ENCODE assay signal across 10 cellular contexts in genomic region chr1:167430134-167430848, GRCh38.
A peak's percentile ranks its signal among the peaks of the same experiment; 100 is the strongest.
DNase-seq lines count a peak whose midpoint lies in the region; ATAC-seq and TF ChIP-seq lines count a peak whose summit lies in the region.
"Had no signal": no experiment of that assay in that cellular context is flagged by ENCODE, and none has a peak within 500 bp of the region (broad histone marks: within the 10 kb centered on the region; RNA-seq: fewer than 3 reads in every experiment).

No MANE protein-coding gene starts in this region.

- H3K36me3 ChIP-seq in Karpas-422 (ENCODE audit: insufficient read depth, low read length) = peaks cover 14% of the 10 kb centered on the region
- no peaks in the 10 kb centered on the region for H3K36me3 ChIP-seq in body of pancreas (replicated peaks in 1 of 2; ENCODE audit: insufficient read depth in 1 of 2, low read depth in 2 of 2)
- no peaks in the 10 kb centered on the region for H3K36me3 ChIP-seq in smooth muscle cell (ENCODE audit: low read depth)
- H3K36me3 ChIP-seq: lower lobe of right lung had no signal

- H2AFZ ChIP-seq in Karpas-422 (ENCODE audit: low read length) (no peak overlapping the region), smooth muscle cell (ENCODE audit: low read depth) (no peak overlapping the region)

- in situ Hi-C loops in G401 (cut with HindIII; ENCODE audit: low sequenced_read_pairs) = no loop called here

- DNase-seq in G401 (ENCODE audit: low spot score) (peak; percentile 67), Karpas-422 (peak; percentile 95), body of pancreas (no peak), smooth muscle cell (lab: John Stamatoyannopoulos, UW; ENCODE audit: unreplicated experiment) (no peak), globus pallidus (ENCODE audit: low spot score) (no peak), NCI-H1436 treated with DMSO at 0.1 percent for 48 hours (lab: John Stamatoyannopoulos, UW) (no peak)
- DNase-seq: DMS79 treated with DMSO at 0.1 percent for 48 hours, lower lobe of right lung had no signal

- WGBS in body of pancreas, 2 donors = 84 to 87% methylated on average over 17 of the region's 17 CpGs
- WGBS in smooth muscle cell (ENCODE audit: low lambda C conversion rate) = 70% methylated on average over 17 of the region's 17 CpGs

- H3K9me2 ChIP-seq in Karpas-422 (replicated peaks; ENCODE audit: insufficient read depth, low read length) = no peaks in the 10 kb centered on the region

- intact Hi-C loops in body of pancreas (cut with DNase I) = no loop called here

- no peaks in the 10 kb centered on the region for H3K9me3 ChIP-seq in Karpas-422 (ENCODE audit: low read length)
- H3K9me3 ChIP-seq in body of pancreas = no peaks in the 10 kb centered on the region
- H3K9me3 ChIP-seq in smooth muscle cell (replicated peaks; ENCODE audit: low read depth) = no peaks in the 10 kb centered on the region
- H3K9me3 ChIP-seq: lower lobe of right lung had no signal

- no peak for TF ChIP-seq CTCF in body of pancreas (IDR thresholded peaks at IDR 0.05)
- TF ChIP-seq CTCF in smooth muscle cell (IDR thresholded peaks at IDR 0.05; ENCODE audit: borderline replicate concordance, insufficient read depth, poor library complexity, severe bottlenecking) = no peak

- peaks cover 96% of the 10 kb centered on the region for H3K4me1 ChIP-seq in Karpas-422 (ENCODE audit: low read length)
- no peaks in the 10 kb centered on the region for H3K4me1 ChIP-seq in body of pancreas
- H3K4me1 ChIP-seq in smooth muscle cell (ENCODE audit: low read depth) = no peaks in the 10 kb centered on the region
- H3K4me1 ChIP-seq: lower lobe of right lung had no signal

- ATAC-seq in GM19467 (IDR thresholded peaks at IDR 0.05; ENCODE audit: unreplicated experiment) (peak; percentile 40), esophagus mucosa (peak; percentile 87), body of pancreas (no peak)

- peak overlapping the region; percentile 54 for H3K4me3 ChIP-seq in Karpas-422 (ENCODE audit: low read length)
- no peak overlapping the region for H3K4me3 ChIP-seq in body of pancreas
- no peak overlapping the region for H3K4me3 ChIP-seq in smooth muscle cell
- H3K4me3 ChIP-seq: lower lobe of right lung had no signal

- H3K27me3 ChIP-seq in Karpas-422 (ENCODE audit: low read length) = no peaks in the 10 kb centered on the region
- no peaks in the 10 kb centered on the region for H3K27me3 ChIP-seq in body of pancreas
- H3K27me3 ChIP-seq in smooth muscle cell (ENCODE audit: low read depth) = no peaks in the 10 kb centered on the region

- H3K27ac ChIP-seq in Karpas-422 (ENCODE audit: low read length) = peak overlapping the region; percentile 99
- H3K27ac ChIP-seq in body of pancreas = no peak overlapping the region
- H3K27ac ChIP-seq in smooth muscle cell (ENCODE audit: low read depth) = no peak overlapping the region
- H3K27ac ChIP-seq: lower lobe of right lung had no signal

- H3K79me2 ChIP-seq in Karpas-422 (ENCODE audit: low read length) = no peaks in the 10 kb centered on the region
- H3K79me2 ChIP-seq in smooth muscle cell (ENCODE audit: low read depth) = no peaks in the 10 kb centered on the region

- H3K4me2 ChIP-seq in Karpas-422 (ENCODE audit: low read depth, low read length, poor library complexity, severe bottlenecking) (peak overlapping the region; percentile 74), smooth muscle cell (no peak overlapping the region)

- H4K20me1 ChIP-seq in Karpas-422 (ENCODE audit: insufficient read depth, low read depth, low read length) (no peaks in the 10 kb centered on the region), smooth muscle cell (ENCODE audit: low read depth) (no peaks in the 10 kb centered on the region)

- H3K9ac ChIP-seq in Karpas-422 (ENCODE audit: low read length) = peak overlapping the region; percentile 84
- H3K9ac ChIP-seq in smooth muscle cell (ENCODE audit: low read depth) = no peak overlapping the region

- no peak for TF ChIP-seq POLR2A in body of pancreas (IDR thresholded peaks at IDR 0.05)

- no peaks in the 10 kb centered on the region for H3F3A ChIP-seq in smooth muscle cell (ENCODE audit: low read depth)

Comparison
In these comparisons a context has a peak if more than half of its experiments do, and no peak if none do; other contexts are left out.
1. DNase-seq: peak in G401 (single experiment) and Karpas-422 (single experiment); none in body of pancreas (0 of 4), smooth muscle cell (single experiment), globus pallidus (single experiment) and NCI-H1436 treated with DMSO at 0.1 percent for 48 hours (single experiment).